ENCODE assay signal across 14 cellular contexts in genomic region chr5:109907751-109908150, GRCh38.
DNase-seq lines count a peak whose midpoint lies in the region; ATAC-seq and TF ChIP-seq lines count a peak whose summit lies in the region.
"Had no signal": no experiment of that assay in that cellular context is flagged by ENCODE, and none has a peak within 500 bp of the region (broad histone marks: within the 10 kb centered on the region; RNA-seq: fewer than 3 reads in every experiment).

No MANE protein-coding gene starts in this region.

- DNase-seq in Right ventricle myocardium inferior (ENCODE audit: missing footprints) (no peak), right cardiac atrium (no peak), astrocyte of the hippocampus (ENCODE audit: low read depth, low spot score) (peak; percentile 81), iris pigment epithelial cell (ENCODE audit: low read depth) (peak; percentile 36), lower lobe of right lung (no peak), OCI-M2 (lab: John Stamatoyannopoulos, UW; ENCODE audit: unreplicated experiment) (no peak), GM20000 (ENCODE audit: low spot score) (no peak)
- DNase-seq in activated CD4-positive, CD25-positive, alpha-beta regulatory T cell treated with anti-CD3 and anti-CD28 coated beads, Interleukin-2, amount 50 U/mL, for 72 hours = no peak
- DNase-seq: activated T-cell treated with anti-CD3 and anti-CD28 coated beads for 4 hours; naive thymus-derived CD4-positive, alpha-beta T cell; NCI-H1436 treated with DMSO at 0.1 percent for 48 hours; spleen had no signal

- intact Hi-C loops in Right ventricle myocardium inferior (cut with DNase I) = no loop called here
- intact Hi-C loops in right cardiac atrium (cut with DNase I) = no loop called here
- intact Hi-C loops in lower lobe of right lung (cut with DNase I) = no loop called here

- ATAC-seq in Right ventricle myocardium inferior (peak; percentile 70), right cardiac atrium (no peak), lower lobe of right lung (no peak)
- ATAC-seq: HCT116; naive thymus-derived CD4-positive, alpha-beta T cell; WTC11 had no signal

- no peak for TF ChIP-seq CTCF in lower lobe of right lung (IDR thresholded peaks at IDR 0.05)
- TF ChIP-seq CTCF in GM20000 (IDR thresholded peaks at IDR 0.05; ENCODE audit: extremely low read depth, missing control alignments) = no peak

- H3K4me3 ChIP-seq in right cardiac atrium (ENCODE audit: low read length) (no peak overlapping the region), lower lobe of right lung (no peak overlapping the region)
- H3K4me3 ChIP-seq: spleen had no signal

- H3K27ac ChIP-seq in right cardiac atrium (ENCODE audit: low read length) (no peak overlapping the region), lower lobe of right lung (no peak overlapping the region)
- H3K27ac ChIP-seq: spleen had no signal

- H3K27me3 ChIP-seq in right cardiac atrium (ENCODE audit: control insufficient read depth, insufficient read depth) = peaks cover 3% of the 10 kb centered on the region
- H3K27me3 ChIP-seq in lower lobe of right lung (ENCODE audit: low read depth) = no peaks in the 10 kb centered on the region
- H3K27me3 ChIP-seq: spleen had no signal

- H3K4me1 ChIP-seq in right cardiac atrium (ENCODE audit: control insufficient read depth, insufficient read depth, low read length) (no peaks in the 10 kb centered on the region), lower lobe of right lung (no peaks in the 10 kb centered on the region)
- H3K4me1 ChIP-seq: spleen had no signal

- 69% methylated on average over 2 of the region's 2 CpGs for WGBS in right cardiac atrium

- H3K36me3 ChIP-seq in lower lobe of right lung = no peaks in the 10 kb centered on the region
- H3K36me3 ChIP-seq: spleen had no signal

- H3K9me3 ChIP-seq in right cardiac atrium (ENCODE audit: control insufficient read depth, low read length) (no peaks in the 10 kb centered on the region), lower lobe of right lung (no peaks in the 10 kb centered on the region)
- H3K9me3 ChIP-seq: spleen had no signal

Comparison
In these comparisons a context has a peak if more than half of its experiments do, and no peak if none do; other contexts are left out.
1. DNase-seq: peak in astrocyte of the hippocampus (single experiment) and iris pigment epithelial cell (single experiment); none in Right ventricle myocardium inferior (single experiment), right cardiac atrium (0 of 3), lower lobe of right lung (single experiment), OCI-M2 (single experiment), activated CD4-positive, CD25-positive, alpha-beta regulatory T cell treated with anti-CD3 and anti-CD28 coated beads, Interleukin-2, amount 50 U/mL, for 72 hours (single experiment) and GM20000 (single experiment).